27 cellular contexts compared by ENCODE assay signal in genomic region chr6:53090576-53090975, GRCh38. TPM values are rescaled to one million over a fixed set of nuclear protein-coding genes. Genes with fewer than 3 reads are reported as not detected.
DNase-seq lines count a peak whose midpoint lies in the region; ATAC-seq, FAIRE-seq and TF ChIP-seq lines count a peak whose summit lies in the region.
"Had no signal": no experiment of that assay in that cellular context is flagged by ENCODE, and none has a peak within 500 bp of the region (broad histone marks: within the 10 kb centered on the region; RNA-seq: fewer than 3 reads in every experiment).

No MANE protein-coding gene starts in this region.

- no peaks in the 10 kb centered on the region; the same call in 1 of the 2 replicates for H3K9me1 ChIP-seq in IMR-90 (ENCODE audit: insufficient read depth, low read length)

- H2AFZ ChIP-seq in IMR-90 (replicated peaks; ENCODE audit: low read length, poor library complexity), result no peak overlapping the region
- H2AFZ ChIP-seq in astrocyte (ENCODE audit: low read depth, low read length), result no peak overlapping the region
- H2AFZ ChIP-seq: neural progenitor cell had no signal

- no peak for TF ChIP-seq POLR2A in IMR-90 (IDR thresholded peaks at IDR 0.05; ENCODE audit: low read depth, low read length)

- H2BK20ac ChIP-seq in IMR-90 (ENCODE audit: low read depth, low read length), result no peak overlapping the region

- H3K4ac ChIP-seq in IMR-90 (ENCODE audit: low read depth, low read length), result no peak overlapping the region

- no peak overlapping the region for H4K5ac ChIP-seq in IMR-90 (ENCODE audit: low read depth, low read length)

- no peaks in the 10 kb centered on the region for H3K27me3 ChIP-seq in IMR-90 (ENCODE audit: control insufficient read depth, insufficient read depth, low read length)
- no peaks in the 10 kb centered on the region for H3K27me3 ChIP-seq in astrocyte (ENCODE audit: insufficient read depth, low read length)
- H3K27me3 ChIP-seq: body of pancreas, esophagus muscularis mucosa, neural progenitor cell, sigmoid colon, tibial artery had no signal

- intact Hi-C loops in IMR-90 (cut with micrococcal nuclease), result no loop called here

- WGBS in IMR-90 (ENCODE audit: extremely low coverage in 2 of 2, insufficient read length in 1 of 2), 2 experiments, result no CpG with 5 or more reads among the region's 2 CpGs

- peaks cover 4% of the 10 kb centered on the region for H3K4me1 Mint-ChIP-seq in astrocyte (ENCODE audit: low read depth, unreplicated experiment)
- H3K4me1 Mint-ChIP-seq: neural progenitor cell; stimulated activated naive CD8-positive, alpha-beta T cell treated with anti-CD3 and anti-CD28 coated beads, Interleukin-15, amount 100 ng/mL, for 72 hours had no signal

- TF ChIP-seq CTCF in IMR-90 (conservative IDR thresholded peaks at IDR 0.05; ENCODE audit: low read depth, low read length) (no peak), astrocyte (IDR thresholded peaks at IDR 0.05; ENCODE audit: insufficient read depth, low read depth, low read length) (no peak), fibroblast of pulmonary artery (IDR thresholded peaks at IDR 0.05; ENCODE audit: low read length, missing control alignments) (no peak)

- BruUV-seq in IMR-90 (replicated peaks; lab: Mats Ljungman, UMichigan), result no TSS peak

- no peak overlapping the region for H3K14ac ChIP-seq in IMR-90 (replicated peaks; ENCODE audit: low read depth, low read length)

- H3K4me1 ChIP-seq in IMR-90 (ENCODE audit: control insufficient read depth, insufficient read depth, low read length) (peaks cover 2% of the 10 kb centered on the region; the same call in 1 of the 2 replicates), astrocyte (ENCODE audit: insufficient read depth, low read length) (no peaks in the 10 kb centered on the region)
- H3K4me1 ChIP-seq: body of pancreas, neural progenitor cell, sigmoid colon, tibial artery had no signal

- H2AK9ac ChIP-seq in IMR-90 (replicated peaks; ENCODE audit: low read depth, low read length, poor library complexity), result no peak overlapping the region

- H3K4me3 Mint-ChIP-seq in astrocyte (ENCODE audit: unreplicated experiment), result no peak overlapping the region
- H3K4me3 Mint-ChIP-seq: activated CD4-positive, alpha-beta memory T cell treated with anti-CD3 and anti-CD28 coated beads for 36 hours; activated naive CD8-positive, alpha-beta T cell; CD4-positive, alpha-beta T cell; effector memory CD8-positive, alpha-beta T cell; neural progenitor cell; stimulated activated naive CD8-positive, alpha-beta T cell treated with anti-CD3 and anti-CD28 coated beads, Interleukin-15, amount 100 ng/mL, for 72 hours had no signal

- H3K36me3 Mint-ChIP-seq in astrocyte (ENCODE audit: low read depth, unreplicated experiment), result peaks cover 5% of the 10 kb centered on the region

- H3K36me3 ChIP-seq in IMR-90 (ENCODE audit: control insufficient read depth, insufficient read depth, low read length) (peaks cover 34% of the 10 kb centered on the region), astrocyte (ENCODE audit: insufficient read depth, low read length) (peaks cover 48% of the 10 kb centered on the region)

- no peak; the same call in 1 of the 2 replicates for ATAC-seq in IMR-90 (ENCODE audit: low read depth)
- ATAC-seq in HG02981 (IDR thresholded peaks at IDR 0.05; ENCODE audit: unreplicated experiment), result no peak
- no peak for ATAC-seq in HG02759 (IDR thresholded peaks at IDR 0.05; ENCODE audit: unreplicated experiment)
- ATAC-seq: body of pancreas; effector memory CD8-positive, alpha-beta T cell; HepG2; stimulated activated naive CD8-positive, alpha-beta T cell treated with anti-CD3 and anti-CD28 coated beads, Interleukin-15, amount 100 ng/mL, for 72 hours had no signal

- no peak for FAIRE-seq in astrocyte (lab: Jason Lieb, UNC)
- FAIRE-seq: HepG2 had no signal

- no peaks in the 10 kb centered on the region for H3K9me3 Mint-ChIP-seq in astrocyte (ENCODE audit: unreplicated experiment)
- H3K9me3 Mint-ChIP-seq: activated CD4-positive, alpha-beta memory T cell treated with anti-CD3 and anti-CD28 coated beads for 36 hours; CD4-positive, alpha-beta T cell; effector memory CD8-positive, alpha-beta T cell; neural progenitor cell; stimulated activated naive CD8-positive, alpha-beta T cell treated with anti-CD3 and anti-CD28 coated beads, Interleukin-15, amount 100 ng/mL, for 72 hours had no signal

- H4K91ac ChIP-seq in IMR-90 (ENCODE audit: insufficient read depth, low read depth, low read length), result no peak overlapping the region

- H3K56ac ChIP-seq in IMR-90 (ENCODE audit: extremely low read depth, insufficient read depth, low read length), result no peak overlapping the region

- no peak overlapping the region for H2BK5ac ChIP-seq in IMR-90 (ENCODE audit: low read depth, low read length, poor library complexity, severe bottlenecking)

- H4K20me1 ChIP-seq in IMR-90 (ENCODE audit: insufficient read depth, low read length) (no peaks in the 10 kb centered on the region; the same call in 1 of the 2 replicates), astrocyte (ENCODE audit: insufficient read depth, low read length) (peaks cover 5% of the 10 kb centered on the region)

- no peak overlapping the region for H2BK120ac ChIP-seq in IMR-90 (ENCODE audit: low read depth, low read length)

- dilution Hi-C loops in IMR-90 (cut with HindIII; ENCODE audit: low sequenced_read_pairs, unreplicated experiment), result no loop called here

- H3K4me3 ChIP-seq in IMR-90 (ENCODE audit: insufficient read depth, low read depth, low read length), result no peak overlapping the region
- H3K4me3 ChIP-seq in astrocyte (ENCODE audit: insufficient read depth, low read depth, low read length), result no peak overlapping the region
- no peak overlapping the region for H3K4me3 ChIP-seq in fibroblast of pulmonary artery (replicated peaks; ENCODE audit: low read depth, low read length)
- H3K4me3 ChIP-seq: body of pancreas, coronary artery, esophagus muscularis mucosa, neural progenitor cell, sigmoid colon, tibial artery had no signal

- in situ Hi-C loops in IMR-90 (cut with MboI; ENCODE audit: low sequenced_read_pairs), result no loop called here

- H2BK15ac ChIP-seq in IMR-90 (ENCODE audit: low read depth, low read length), result no peak overlapping the region

- H3K27me3 Mint-ChIP-seq in astrocyte (ENCODE audit: low read depth, unreplicated experiment), result no peaks in the 10 kb centered on the region
- H3K27me3 Mint-ChIP-seq: activated CD4-positive, alpha-beta memory T cell treated with anti-CD3 and anti-CD28 coated beads for 36 hours; activated naive CD8-positive, alpha-beta T cell; CD4-positive, alpha-beta T cell; effector memory CD8-positive, alpha-beta T cell; stimulated activated naive CD8-positive, alpha-beta T cell treated with anti-CD3 and anti-CD28 coated beads, Interleukin-15, amount 100 ng/mL, for 72 hours had no signal

- H3K27ac Mint-ChIP-seq in astrocyte (ENCODE audit: unreplicated experiment), result no peak overlapping the region
- H3K27ac Mint-ChIP-seq: activated CD4-positive, alpha-beta memory T cell treated with anti-CD3 and anti-CD28 coated beads for 36 hours; activated naive CD8-positive, alpha-beta T cell; CD4-positive, alpha-beta T cell; effector memory CD8-positive, alpha-beta T cell; neural progenitor cell had no signal

- no peak overlapping the region for H3K4me2 ChIP-seq in IMR-90 (ENCODE audit: low read depth, low read length)
- H3K4me2 ChIP-seq in astrocyte (ENCODE audit: low read length), result no peak overlapping the region
- H3K4me2 ChIP-seq: neural progenitor cell had no signal

- H3K18ac ChIP-seq in IMR-90 (ENCODE audit: low read depth, low read length), result no peak overlapping the region

- H2AK5ac ChIP-seq in IMR-90 (ENCODE audit: low read depth, low read length), result no peak overlapping the region

- DNase-seq in IMR-90 (peak; percentile 51), astrocyte (ENCODE audit: low read depth) (peak; percentile 15), fibroblast of pulmonary artery (ENCODE audit: low read depth) (peak; percentile 14), NCI-H748 treated with DMSO at 0.1 percent for 48 hours (lab: John Stamatoyannopoulos, UW) (no peak)
- no peak for DNase-seq in stimulated activated CD4-positive, alpha-beta T cell treated with anti-CD3 and anti-CD28 coated beads, Interleukin-15, amount 100 ng/mL, for 24 hours
- DNase-seq: activated CD4-positive, alpha-beta memory T cell treated with anti-CD3 and anti-CD28 coated beads for 36 hours; activated CD4-positive, CD25-positive, alpha-beta regulatory T cell; body of pancreas; CD4-positive, alpha-beta T cell; effector memory CD8-positive, alpha-beta T cell; GDM1; kidney glomerular epithelial cell; NCI-H1092 treated with DMSO at 0.1 percent for 48 hours; NCI-H2029; sigmoid colon; stimulated activated naive CD8-positive, alpha-beta T cell treated with anti-CD3 and anti-CD28 coated beads, Interleukin-15, amount 100 ng/mL, for 72 hours; SW 1271; T1000 had no signal

- H3K79me1 ChIP-seq in IMR-90 (ENCODE audit: low read depth in 1 of 2, low read length in 2 of 2), result 0 out of 4 replicates have a peak, but pooled peaks cover 0 to 2% of the 10 kb centered on the region in 2 experiments

- CTCF ChIA-PET in IMR-90 (lab: Yijun Ruan, JAX), result no interaction called here

- no peaks in the 10 kb centered on the region for H3K9me3 ChIP-seq in IMR-90 (ENCODE audit: control insufficient read depth, insufficient read depth, low read length)
- H3K9me3 ChIP-seq in astrocyte (ENCODE audit: insufficient read depth, low read depth, low read length), result no peaks in the 10 kb centered on the region
- H3K9me3 ChIP-seq: body of pancreas, esophagus muscularis mucosa, sigmoid colon, tibial artery had no signal

- H3K9ac ChIP-seq in IMR-90 (ENCODE audit: low read depth, low read length), result no peak overlapping the region
- H3K9ac ChIP-seq in astrocyte (ENCODE audit: low read length), result no peak overlapping the region
- H3K9ac ChIP-seq: neural progenitor cell had no signal

- no peak overlapping the region for H4K8ac ChIP-seq in IMR-90 (ENCODE audit: low read depth in 2 of 2, low read length in 2 of 2)

- H3K79me2 ChIP-seq in astrocyte (ENCODE audit: insufficient read depth, low read length), result no peaks in the 10 kb centered on the region

- no peak overlapping the region for H3K23ac ChIP-seq in IMR-90 (ENCODE audit: low read depth, low read length)

- POLR2A ChIA-PET in IMR-90 (lab: Charles Lee; ENCODE audit: unreplicated experiment), result no interaction called here

- H3K27ac ChIP-seq in IMR-90 (ENCODE audit: insufficient read depth, low read length), result no peak overlapping the region
- no peak overlapping the region for H3K27ac ChIP-seq in astrocyte (ENCODE audit: low read depth, low read length)
- H3K27ac ChIP-seq: body of pancreas, coronary artery, esophagus muscularis mucosa, neural progenitor cell, sigmoid colon, tibial artery had no signal

- TF ChIP-seq RAD21 in IMR-90 (IDR thresholded peaks at IDR 0.05; ENCODE audit: low read length), result no peak

RNA-seq across cellular contexts. Expression of gene FBXO9, which starts 25.4 kb away (rescaled TPM):
- total RNA-seq in IMR-90 (2012; rRNA removed) (36.1 and 49.6 TPM in 2 replicates), astrocyte (72.6 and 80.2 TPM in 2 replicates)
- 65.9 and 82.8 TPM in 2 replicates for polyA plus RNA-seq in IMR-90 (2012; rRNA removed)
- 23.1 and 52.3 TPM in 2 replicates for polyA plus RNA-seq in IMR-90 (2012; cell fraction: cytosol; rRNA removed)
- 85.3 and 198 TPM in 2 replicates for polyA plus RNA-seq in IMR-90 (2012; cell fraction: nucleus; rRNA removed; ENCODE audit: low replicate concordance)

RNA-seq across cellular contexts. Expression of gene CILK1, which starts 29.0 kb away (rescaled TPM):
- total RNA-seq in IMR-90 (2012; rRNA removed), result 11.1 and 12.8 TPM in 2 replicates
- 8.5 and 9.4 TPM in 2 replicates for polyA plus RNA-seq in IMR-90 (2012; rRNA removed)
- 3.1 and 3.8 TPM in 2 replicates for polyA plus RNA-seq in IMR-90 (2012; cell fraction: cytosol; rRNA removed)
- polyA plus RNA-seq in IMR-90 (2012; cell fraction: nucleus; rRNA removed; ENCODE audit: low replicate concordance), result 2.9 and 10.5 TPM in 2 replicates
- total RNA-seq in astrocyte, result 15.6 and 17.4 TPM in 2 replicates

RNA-seq across cellular contexts. Expression of gene GCM1, which starts 58.1 kb away (rescaled TPM):
- not detected in 2 replicates for total RNA-seq in IMR-90 (2012; rRNA removed)
- not detected in 2 replicates for polyA plus RNA-seq in IMR-90 (2012; rRNA removed)
- not detected in 2 replicates for polyA plus RNA-seq in IMR-90 (2012; cell fraction: cytosol; rRNA removed)
- polyA plus RNA-seq in IMR-90 (2012; cell fraction: nucleus; rRNA removed; ENCODE audit: low replicate concordance), result not detected in 2 replicates
- total RNA-seq in astrocyte, result not detected in 2 replicates
- total RNA-seq: activated CD4-positive, alpha-beta memory T cell treated with anti-CD3 and anti-CD28 coated beads for 36 hours; H4; sigmoid colon had no signal

Comparison
In these comparisons a context has a peak if more than half of its experiments do, and no peak if none do; other contexts are left out.
1. DNase-seq: peak in IMR-90 (single experiment), astrocyte (single experiment) and fibroblast of pulmonary artery (single experiment); none in stimulated activated CD4-positive, alpha-beta T cell treated with anti-CD3 and anti-CD28 coated beads, Interleukin-15, amount 100 ng/mL, for 24 hours (single experiment) and NCI-H748 treated with DMSO at 0.1 percent for 48 hours (single experiment).